Comparison of ENCODE assay signal across 16 cellular contexts in the genomic region with DNA sequence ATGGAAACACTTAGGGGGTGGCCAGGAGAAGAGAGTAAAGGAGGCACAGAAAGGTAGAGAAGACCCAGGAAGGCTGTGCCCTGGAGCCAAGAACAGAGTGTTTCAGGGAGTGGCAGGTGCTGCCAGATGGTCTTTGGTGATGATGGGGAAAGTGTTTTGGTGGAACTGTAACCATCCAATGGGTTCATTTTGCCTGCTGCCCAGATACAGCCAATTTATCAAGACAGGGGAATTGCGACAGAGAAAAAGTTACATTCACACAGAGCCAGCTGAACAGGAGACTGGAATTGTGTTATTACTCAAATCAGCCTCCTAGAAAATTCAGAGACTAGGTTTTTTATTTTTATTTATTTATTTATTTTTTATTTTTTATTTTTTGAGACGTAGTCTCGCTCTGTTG. TPM values are rescaled to one million over a fixed set of nuclear protein-coding genes. Genes with fewer than 3 reads are reported as not detected.
DNase-seq lines count a peak whose midpoint lies in the region; ATAC-seq, FAIRE-seq and TF ChIP-seq lines count a peak whose summit lies in the region.
"Had no signal": no experiment of that assay in that cellular context is flagged by ENCODE, and none has a peak within 500 bp of the region (broad histone marks: within the 10 kb centered on the region; RNA-seq: fewer than 3 reads in every experiment).

No MANE protein-coding gene starts in this region.

- in situ Hi-C loops in GM12878 (cut with MboI) = no loop called here

- no peak for TF ChIP-seq EP300 in A549 (IDR thresholded peaks at IDR 0.05)
- no peak for TF ChIP-seq EP300 in GM12878 (IDR thresholded peaks at IDR 0.05; ENCODE audit: borderline replicate concordance in 1 of 2, control insufficient read depth in 1 of 2, low read depth in 2 of 2, low read length in 2 of 2)

- H3K4me3 ChIP-seq in A549 (no peak overlapping the region), HEK293 (ENCODE audit: low read depth, low read length) (no peak overlapping the region), GM12878 (no peak overlapping the region), GM23338 (no peak overlapping the region)
- H3K4me3 ChIP-seq in CD8-positive, alpha-beta T cell (ENCODE audit: low read depth, low read length) = no peak overlapping the region
- H3K4me3 ChIP-seq: HAP-1 had no signal

- TF ChIP-seq RAD21 in A549 (conservative IDR thresholded peaks at IDR 0.05 in 1 of 2, IDR thresholded peaks at IDR 0.05 in 1 of 2) (no peak), GM12878 (IDR thresholded peaks at IDR 0.05; ENCODE audit: insufficient read depth, low read depth, low read length) (no peak)

- no peak for TF ChIP-seq POLR2A in A549 (IDR thresholded peaks at IDR 0.05; ENCODE audit: low read length)
- TF ChIP-seq POLR2A in GM12878 (IDR thresholded peaks at IDR 0.05; ENCODE audit: low read depth, low read length) = no peak

- BruUV-seq in GM12878 (replicated peaks; lab: Mats Ljungman, UMichigan) = no TSS peak

- H3K9ac ChIP-seq in GM12878 (ENCODE audit: control insufficient read depth, insufficient read depth, low read length) = no peak overlapping the region

- FAIRE-seq in A549 (lab: Jason Lieb, UNC) (no peak), GM12878 (lab: Jason Lieb, UNC) (no peak)
- FAIRE-seq: GM18507, H1 had no signal

- 94% methylated on average over 3 of the region's 3 CpGs for WGBS in A549 (ENCODE audit: missing lambda C conversion rate)
- 100% methylated on average over 3 of the region's 3 CpGs for WGBS in GM12878 (ENCODE audit: insufficient coverage, insufficient replicate concordance, low lambda C conversion rate, missing lambda C conversion rate)

- H3K4me3 Mint-ChIP-seq in stimulated activated memory B cell treated with anti-CD40 and anti-IgM and Interleukin-4, amounts not matched to agents 10 μg/mL and 1 μg/mL and 100 μg/mL, for 72 hours = no peak overlapping the region
- no peak overlapping the region for H3K4me3 Mint-ChIP-seq in CD8-positive, alpha-beta T cell
- no peak overlapping the region for H3K4me3 Mint-ChIP-seq in GM23338
- H3K4me3 Mint-ChIP-seq: CD14-positive monocyte had no signal

- no peaks in the 10 kb centered on the region for H3K36me3 ChIP-seq in HEK293 (ENCODE audit: control insufficient read depth in 2 of 2, insufficient read depth in 1 of 2, low read length in 2 of 2)
- no peaks in the 10 kb centered on the region for H3K36me3 ChIP-seq in GM12878 (ENCODE audit: control insufficient read depth in 2 of 2, insufficient read depth in 2 of 2, low read length in 1 of 2)
- no peaks in the 10 kb centered on the region for H3K36me3 ChIP-seq in CD8-positive, alpha-beta T cell (ENCODE audit: insufficient read depth, low read length)
- no peaks in the 10 kb centered on the region for H3K36me3 ChIP-seq in GM23338 (ENCODE audit: insufficient read depth)
- H3K36me3 ChIP-seq: HAP-1 had no signal

- no peak overlapping the region for H2AFZ ChIP-seq in GM12878 (ENCODE audit: control insufficient read depth, low read depth, low read length)
- H2AFZ ChIP-seq in GM23338 = no peak overlapping the region

- CTCF ChIA-PET in A549 (lab: Yijun Ruan, JAX) = no interaction called here
- CTCF ChIA-PET in HEK293 (lab: Yijun Ruan, JAX) = no interaction called here
- CTCF ChIA-PET in GM12878 (lab: Yijun Ruan, JAX) = no interaction called here
- CTCF ChIA-PET in CD8-positive, alpha-beta T cell (lab: Charles Lee) = no interaction called here

- SMC1A ChIA-PET in GM12878 (lab: Charles Lee; ENCODE audit: uncharacterized antibody, unreplicated experiment) = interaction anchor here (0.6 kb wide), 1 partner anchor 58 kb away, joined by 3 read pairs; no protein-coding TSS in a partner anchor

- POLR2A ChIA-PET in A549 (lab: Yijun Ruan, JAX) (no interaction called here), HEK293 (lab: Yijun Ruan, JAX) (no interaction called here), GM12878 (lab: Charles Lee) (no interaction called here)
- POLR2A ChIA-PET in CD8-positive, alpha-beta T cell (lab: Charles Lee) = no interaction called here

- H3K9me3 ChIP-seq in A549 (peaks cover 27% of the 10 kb centered on the region), HEK293 (ENCODE audit: control insufficient read depth, insufficient read depth, low read depth, low read length) (no peaks in the 10 kb centered on the region), GM12878 (replicated peaks; ENCODE audit: control insufficient read depth, insufficient read depth, low read length) (peaks cover 7% of the 10 kb centered on the region)
- H3K9me3 ChIP-seq in CD8-positive, alpha-beta T cell (ENCODE audit: low read length) = peaks cover 5% of the 10 kb centered on the region

- H4K20me1 ChIP-seq in GM12878 (ENCODE audit: control insufficient read depth, insufficient read depth) = no peaks in the 10 kb centered on the region
- H4K20me1 ChIP-seq in GM23338 (replicated peaks; ENCODE audit: insufficient read depth) = no peaks in the 10 kb centered on the region

- H3K4me2 ChIP-seq in A549 (no peak overlapping the region), GM12878 (ENCODE audit: control insufficient read depth, insufficient read depth) (no peak overlapping the region), GM23338 (no peak overlapping the region)

- H3K79me2 ChIP-seq in GM12878 (ENCODE audit: control insufficient read depth, insufficient read depth, low read length) (peaks cover 1% of the 10 kb centered on the region), GM23338 (replicated peaks; ENCODE audit: insufficient read depth) (no peaks in the 10 kb centered on the region)

- no peaks in the 10 kb centered on the region for H3K27me3 Mint-ChIP-seq in stimulated activated memory B cell treated with anti-CD40 and anti-IgM and Interleukin-4, amounts not matched to agents 10 μg/mL and 1 μg/mL and 100 μg/mL, for 72 hours
- no peaks in the 10 kb centered on the region for H3K27me3 Mint-ChIP-seq in CD8-positive, alpha-beta T cell (ENCODE audit: low read depth)
- H3K27me3 Mint-ChIP-seq in GM23338 (ENCODE audit: insufficient read depth, low read depth, poor library complexity) = peaks cover 15% of the 10 kb centered on the region

- peaks cover 23% of the 10 kb centered on the region for H3K4me1 Mint-ChIP-seq in stimulated activated memory B cell treated with anti-CD40 and anti-IgM and Interleukin-4, amounts not matched to agents 10 μg/mL and 1 μg/mL and 100 μg/mL, for 72 hours
- peaks cover 16% of the 10 kb centered on the region for H3K4me1 Mint-ChIP-seq in CD8-positive, alpha-beta T cell (ENCODE audit: low read depth)
- H3K4me1 Mint-ChIP-seq in GM23338 = peaks cover 20% of the 10 kb centered on the region

- RAD21 ChIA-PET in GM12878 (lab: Charles Lee; ENCODE audit: unreplicated experiment) = no interaction called here

- H3K4me1 ChIP-seq in A549 (peaks cover 21% of the 10 kb centered on the region), HEK293 (ENCODE audit: control insufficient read depth, insufficient read depth, low read length) (no peaks in the 10 kb centered on the region), GM12878 (ENCODE audit: control insufficient read depth, insufficient read depth, low read length) (peaks cover 7% of the 10 kb centered on the region; the same call in 1 of the 2 replicates), GM23338 (ENCODE audit: insufficient read depth) (peaks cover 22% of the 10 kb centered on the region)
- H3K4me1 ChIP-seq in CD8-positive, alpha-beta T cell (ENCODE audit: insufficient read depth, low read length) = peaks cover 7% of the 10 kb centered on the region

- TF ChIP-seq CTCF in A549 (IDR thresholded peaks at IDR 0.05) = no peak
- no peak for TF ChIP-seq CTCF in HEK293 (tag by site-specific recombination; IDR thresholded peaks at IDR 0.05)
- no peak for TF ChIP-seq CTCF in GM12878 (IDR thresholded peaks at IDR 0.05 in 2 of 3, conservative IDR thresholded peaks at IDR 0.05 in 1 of 3; ENCODE audit: control insufficient read depth in 2 of 3, extremely low read depth in 1 of 3, insufficient read depth in 1 of 3, low read depth in 3 of 3, low read length in 3 of 3)
- TF ChIP-seq CTCF in CD8-positive, alpha-beta T cell (IDR thresholded peaks at IDR 0.05) = no peak
- no peak for TF ChIP-seq CTCF in GM23338 (conservative IDR thresholded peaks at IDR 0.05; ENCODE audit: low read depth in 2 of 2)

- DNase-seq in A549 (ENCODE audit: low read depth in 1 of 2, low spot score in 1 of 2) (no peak), GM12878 (ENCODE audit: low read depth, low spot score) (no peak), AG20443 (ENCODE audit: low spot score) (no peak), GM23338 (ENCODE audit: low spot score) (no peak)
- no peak for DNase-seq in CD8-positive, alpha-beta T cell
- DNase-seq: 8988T, ACHN, DMS 273 treated with DMSO at 0.1 percent for 48 hours, KG1 had no signal

- peaks cover 6% of the 10 kb centered on the region; the same call in 1 of the 2 replicates for H3F3A ChIP-seq in GM23338 (replicated peaks; ENCODE audit: low read depth)

- peak overlapping the region; percentile 5 for H3K27ac Mint-ChIP-seq in stimulated activated memory B cell treated with anti-CD40 and anti-IgM and Interleukin-4, amounts not matched to agents 10 μg/mL and 1 μg/mL and 100 μg/mL, for 72 hours
- no peak overlapping the region for H3K27ac Mint-ChIP-seq in CD8-positive, alpha-beta T cell
- no peak overlapping the region for H3K27ac Mint-ChIP-seq in GM23338

- peaks cover 11% of the 10 kb centered on the region for H3K9me3 Mint-ChIP-seq in stimulated activated memory B cell treated with anti-CD40 and anti-IgM and Interleukin-4, amounts not matched to agents 10 μg/mL and 1 μg/mL and 100 μg/mL, for 72 hours
- peaks cover 5% of the 10 kb centered on the region for H3K9me3 Mint-ChIP-seq in CD8-positive, alpha-beta T cell
- H3K9me3 Mint-ChIP-seq in GM23338 = peaks cover 21% of the 10 kb centered on the region

- intact Hi-C loops in GM12878 (cut with micrococcal nuclease; ENCODE audit: unreplicated experiment) = no loop called here
- intact Hi-C loops in CD8-positive, alpha-beta T cell (cut with DNase I, micrococcal nuclease) = no loop called here

- no peak for ATAC-seq in A549
- no peak for ATAC-seq in GM12878
- ATAC-seq in stimulated activated memory B cell treated with anti-CD40 and anti-IgM and Interleukin-4, amounts not matched to agents 10 μg/mL and 1 μg/mL and 100 μg/mL, for 72 hours = no peak
- no peak for ATAC-seq in CD8-positive, alpha-beta T cell
- ATAC-seq in GM23338 = no peak

- H3K27ac ChIP-seq in A549 (no peak overlapping the region), HEK293 (ENCODE audit: extremely low read depth, low read depth, low read length) (no peak overlapping the region), GM12878 (ENCODE audit: control insufficient read depth, insufficient read depth) (no peak overlapping the region), GM23338 (ENCODE audit: low read depth) (no peak overlapping the region)
- H3K27ac ChIP-seq in CD8-positive, alpha-beta T cell (ENCODE audit: low read depth, low read length) = no peak overlapping the region
- H3K27ac ChIP-seq: HL-60 had no signal

- no peaks in the 10 kb centered on the region for H3K9me2 ChIP-seq in GM23338 (ENCODE audit: insufficient read depth)

- H3K36me3 Mint-ChIP-seq in stimulated activated memory B cell treated with anti-CD40 and anti-IgM and Interleukin-4, amounts not matched to agents 10 μg/mL and 1 μg/mL and 100 μg/mL, for 72 hours = peaks cover 22% of the 10 kb centered on the region
- H3K36me3 Mint-ChIP-seq in CD8-positive, alpha-beta T cell = peaks cover 19% of the 10 kb centered on the region
- H3K36me3 Mint-ChIP-seq in GM23338 (ENCODE audit: low read depth) = peaks cover 25% of the 10 kb centered on the region

- H3K27me3 ChIP-seq in GM12878 (replicated peaks in 1 of 2; ENCODE audit: control insufficient read depth in 2 of 2, insufficient read depth in 2 of 2, low read length in 1 of 2) = no peaks in the 10 kb centered on the region
- H3K27me3 ChIP-seq in CD8-positive, alpha-beta T cell (ENCODE audit: insufficient read depth, low read length) = no peaks in the 10 kb centered on the region
- no peaks in the 10 kb centered on the region for H3K27me3 ChIP-seq in GM23338 (ENCODE audit: insufficient read depth)

RNA-seq across cellular contexts. Expression of gene ZNF341, which starts 5.2 kb away (rescaled TPM):
- polyA plus RNA-seq in A549 (2011; rRNA removed) (2.1 and 2.7 TPM in 2 replicates), A549 (2017; fragmentation: RNase III; extraction: RNeasy Plus Mini Kit Qiagen cat#74134 plus additional on column Dnase treatment) (3.6 to 4.1 TPM (median 3.8 TPM) in 3 replicates), GM12878 (2011; rRNA removed) (0.86 and 2.5 TPM in 2 replicates), GM12878 (2014; fragmentation: Illumina TruSeq; extraction: Trizol) (0.63 and 2.4 TPM in 2 replicates), GM12878 (2014; fragmentation: Nextera tagmentation; extraction: Ambion mirVana) (under 1 TPM; 0.18 to 0.46 TPM), GM12878 (2014; rRNA removed) (3.0 and 4.1 TPM in 2 replicates), GM12878 (2016; fragmentation: Nextera tagmentation; extraction: Ambion mirVana) (1 to 10 TPM; 3.8 to 4.0 TPM), GM23338 (2016; fragmentation: Nextera tagmentation; extraction: Ambion mirVana) (3.6 and 4.3 TPM in 2 replicates)
- 5.8 and 6.1 TPM in 2 replicates for polyA plus RNA-seq in A549 (2012; cell fraction: cytosol; rRNA removed)
- 18.1 and 21.9 TPM in 2 replicates for polyA plus RNA-seq in A549 (2012; cell fraction: nucleus; rRNA removed)
- 3.4 and 4.7 TPM in 2 replicates for polyA minus RNA-seq in A549 (2011; rRNA and poly(A)+ RNA removed)
- total RNA-seq in GM12878 (2013; cell fraction: nucleolus; rRNA removed) = 4.4 and 5.6 TPM in 2 replicates
- total RNA-seq in GM12878 (2014; rRNA removed) (1.5 and 2.8 TPM in 2 replicates), GM12878 (2014; rRNA removed; fragmentation: Illumina TruSeq; extraction: Trizol) (1.1 and 1.4 TPM in 2 replicates), GM12878 (2021) (4.0 and 5.0 TPM in 2 replicates)
- 1.7 TPM for polyA plus RNA-seq in GM12878 (2011; ENCODE audit: low read depth)
- 3.1 and 3.2 TPM in 2 replicates for polyA plus RNA-seq in GM12878 (2011; cell fraction: cytosol; rRNA removed)
- 6.7 and 9.5 TPM in 2 replicates for polyA plus RNA-seq in GM12878 (2011; cell fraction: nucleus; rRNA removed)
- 3.4 and 3.6 TPM in 2 replicates for polyA plus RNA-seq in GM12878 (2012)
- polyA minus RNA-seq in GM12878 (2011; rRNA and poly(A)+ RNA removed) = 3.4 and 4.9 TPM in 2 replicates
- polyA minus RNA-seq in GM12878 (2011; cell fraction: cytosol; rRNA and poly(A)+ RNA removed) = 1.6 and 3.3 TPM in 2 replicates
- polyA minus RNA-seq in GM12878 (2011; cell fraction: nucleus; rRNA and poly(A)+ RNA removed) = 2.1 and 5.0 TPM in 2 replicates
- 1 to 10 TPM; 2.4 to 2.9 TPM for total RNA-seq in CD8-positive, alpha-beta T cell
- total RNA-seq in GM23338 (2014; rRNA removed; shearing (Covaris generic)) = 6.1 and 6.2 TPM in 2 replicates

RNA-seq across cellular contexts. Expression of gene PXMP4, which starts 16.9 kb away (rescaled TPM):
- polyA plus RNA-seq in A549 (2011; rRNA removed) = 6.6 and 7.3 TPM in 2 replicates
- 8.5 and 8.8 TPM in 2 replicates for polyA plus RNA-seq in A549 (2012; cell fraction: cytosol; rRNA removed)
- polyA plus RNA-seq in A549 (2012; cell fraction: nucleus; rRNA removed) = 7.2 and 7.8 TPM in 2 replicates
- 4.0 to 5.4 TPM (median 4.5 TPM) in 3 replicates for polyA plus RNA-seq in A549 (2017; fragmentation: RNase III; extraction: RNeasy Plus Mini Kit Qiagen cat#74134 plus additional on column Dnase treatment)
- polyA minus RNA-seq in A549 (2011; rRNA and poly(A)+ RNA removed) = 10.1 and 10.8 TPM in 2 replicates
- 5.6 and 7.9 TPM in 2 replicates for total RNA-seq in GM12878 (2013; cell fraction: nucleolus; rRNA removed)
- 7.5 and 9.7 TPM in 2 replicates for total RNA-seq in GM12878 (2014; rRNA removed)
- 2.1 and 3.6 TPM in 2 replicates for total RNA-seq in GM12878 (2014; rRNA removed; fragmentation: Illumina TruSeq; extraction: Trizol)
- 7.6 and 8.9 TPM in 2 replicates for total RNA-seq in GM12878 (2021)
- 3.6 TPM for polyA plus RNA-seq in GM12878 (2011; ENCODE audit: low read depth)
- polyA plus RNA-seq in GM12878 (2011; rRNA removed) = 2.7 and 4.9 TPM in 2 replicates
- polyA plus RNA-seq in GM12878 (2011; cell fraction: cytosol; rRNA removed) = 7.3 and 7.6 TPM in 2 replicates
- 5.1 and 5.8 TPM in 2 replicates for polyA plus RNA-seq in GM12878 (2011; cell fraction: nucleus; rRNA removed)
- polyA plus RNA-seq in GM12878 (2012) = 6.0 and 6.6 TPM in 2 replicates
- 1.3 and 5.4 TPM in 2 replicates for polyA plus RNA-seq in GM12878 (2014; fragmentation: Illumina TruSeq; extraction: Trizol)
- polyA plus RNA-seq in GM12878 (2014; fragmentation: Nextera tagmentation; extraction: Ambion mirVana) = 10 to 100 TPM; 12.2 to 19.2 TPM
- 4.8 and 5.7 TPM in 2 replicates for polyA plus RNA-seq in GM12878 (2014; rRNA removed)
- polyA plus RNA-seq in GM12878 (2016; fragmentation: Nextera tagmentation; extraction: Ambion mirVana) = 10 to 100 TPM; 14.2 to 15.7 TPM
- polyA minus RNA-seq in GM12878 (2011; rRNA and poly(A)+ RNA removed) = 2.8 and 5.6 TPM in 2 replicates
- polyA minus RNA-seq in GM12878 (2011; cell fraction: cytosol; rRNA and poly(A)+ RNA removed) = 4.7 and 6.7 TPM in 2 replicates
- 1.8 and 1.9 TPM in 2 replicates for polyA minus RNA-seq in GM12878 (2011; cell fraction: nucleus; rRNA and poly(A)+ RNA removed)
- 1 to 10 TPM; 2.7 to 2.8 TPM for total RNA-seq in CD8-positive, alpha-beta T cell
- 0.39 and 1.2 TPM in 2 replicates for total RNA-seq in GM23338 (2014; rRNA removed; shearing (Covaris generic))
- 2.7 and 3.5 TPM in 2 replicates for polyA plus RNA-seq in GM23338 (2016; fragmentation: Nextera tagmentation; extraction: Ambion mirVana)

RNA-seq across cellular contexts. Expression of gene E2F1, which starts 50.8 kb away (rescaled TPM):
- 17.9 and 19.4 TPM in 2 replicates for polyA plus RNA-seq in A549 (2011; rRNA removed)
- polyA plus RNA-seq in A549 (2012; cell fraction: cytosol; rRNA removed) = 52.5 and 61.3 TPM in 2 replicates
- 122 and 133 TPM in 2 replicates for polyA plus RNA-seq in A549 (2012; cell fraction: nucleus; rRNA removed)
- polyA plus RNA-seq in A549 (2017; fragmentation: RNase III; extraction: RNeasy Plus Mini Kit Qiagen cat#74134 plus additional on column Dnase treatment) = 32.8 to 35.8 TPM (median 33.5 TPM) in 3 replicates
- 13.4 and 21.1 TPM in 2 replicates for polyA minus RNA-seq in A549 (2011; rRNA and poly(A)+ RNA removed)
- total RNA-seq in GM12878 (2013; cell fraction: nucleolus; rRNA removed) = 8.1 and 11.3 TPM in 2 replicates
- total RNA-seq in GM12878 (2014; rRNA removed) = 31.6 and 36.7 TPM in 2 replicates
- total RNA-seq in GM12878 (2014; rRNA removed; fragmentation: Illumina TruSeq; extraction: Trizol) = 22.8 and 26.1 TPM in 2 replicates
- 41.5 and 43.2 TPM in 2 replicates for total RNA-seq in GM12878 (2021)
- polyA plus RNA-seq in GM12878 (2011; ENCODE audit: low read depth) = 7.8 TPM
- 10.0 and 17.8 TPM in 2 replicates for polyA plus RNA-seq in GM12878 (2011; rRNA removed)
- 21.2 and 29.9 TPM in 2 replicates for polyA plus RNA-seq in GM12878 (2011; cell fraction: cytosol; rRNA removed)
- 53.2 and 72.7 TPM in 2 replicates for polyA plus RNA-seq in GM12878 (2011; cell fraction: nucleus; rRNA removed)
- 17.4 and 23.4 TPM in 2 replicates for polyA plus RNA-seq in GM12878 (2012)
- 13.0 and 21.6 TPM in 2 replicates for polyA plus RNA-seq in GM12878 (2014; fragmentation: Illumina TruSeq; extraction: Trizol)
- 1 to 10 TPM in 1 of 2 experiments, under 1 TPM in 1; 0.29 to 2.1 TPM for polyA plus RNA-seq in GM12878 (2014; fragmentation: Nextera tagmentation; extraction: Ambion mirVana)
- polyA plus RNA-seq in GM12878 (2014; rRNA removed) = 50.2 and 55.4 TPM in 2 replicates
- polyA plus RNA-seq in GM12878 (2016; fragmentation: Nextera tagmentation; extraction: Ambion mirVana) = 10 to 100 TPM in 1 of 2 experiments, 1 to 10 TPM in 1; 3.2 to 16.7 TPM
- 11.0 and 14.8 TPM in 2 replicates for polyA minus RNA-seq in GM12878 (2011; rRNA and poly(A)+ RNA removed)
- polyA minus RNA-seq in GM12878 (2011; cell fraction: cytosol; rRNA and poly(A)+ RNA removed) = 7.5 and 8.4 TPM in 2 replicates
- polyA minus RNA-seq in GM12878 (2011; cell fraction: nucleus; rRNA and poly(A)+ RNA removed) = 5.9 and 9.2 TPM in 2 replicates
- 1 to 10 TPM; 1.2 to 1.3 TPM for total RNA-seq in CD8-positive, alpha-beta T cell
- 42.6 and 45.0 TPM in 2 replicates for total RNA-seq in GM23338 (2014; rRNA removed; shearing (Covaris generic))
- 12.1 and 13.9 TPM in 2 replicates for polyA plus RNA-seq in GM23338 (2016; fragmentation: Nextera tagmentation; extraction: Ambion mirVana)
